In genomic region chr6:18978330-18979128, GRCh38 we compare ENCODE assay signal across 11 cellular contexts.
DNase-seq lines count a peak whose midpoint lies in the region; ATAC-seq and TF ChIP-seq lines count a peak whose summit lies in the region.
"Had no signal": no experiment of that assay in that cellular context is flagged by ENCODE, and none has a peak within 500 bp of the region (broad histone marks: within the 10 kb centered on the region; RNA-seq: fewer than 3 reads in every experiment).

No MANE protein-coding gene starts in this region.

- H3K9me3 ChIP-seq in lung (ENCODE audit: control insufficient read depth in 2 of 2, insufficient read depth in 1 of 2, low read length in 1 of 2): no peaks in the 10 kb centered on the region
- H3K9me3 ChIP-seq: neutrophil had no signal

- TF ChIP-seq CTCF in lung (IDR thresholded peaks at IDR 0.05; ENCODE audit: control extremely low read depth, extremely low read depth): no peak

- H3K27ac ChIP-seq in lung (ENCODE audit: low read depth in 1 of 2, low read length in 1 of 2): no peak overlapping the region
- H3K27ac ChIP-seq: C4-2B, HL-60, neutrophil had no signal

- H3K4me3 ChIP-seq in lung: no peak overlapping the region

- H3K27me3 ChIP-seq in lung (ENCODE audit: control insufficient read depth, insufficient read depth): no peaks in the 10 kb centered on the region
- H3K27me3 ChIP-seq: neutrophil had no signal

- peak; percentile 75 for DNase-seq in COR-L47 (lab: John Stamatoyannopoulos, UW)
- peak; percentile 82 for DNase-seq in NCI-H146 (lab: John Stamatoyannopoulos, UW)
- DNase-seq in dedifferentiated amniotic fluid mesenchymal stem cell (ENCODE audit: extremely low spot score): peak; percentile 41
- no peak for DNase-seq in lung (ENCODE audit: low spot score)
- DNase-seq in central memory CD4-positive, alpha-beta T cell: no peak
- DNase-seq in amniotic stem cell (lab: John Stamatoyannopoulos, UW): no peak
- DNase-seq in MV-4-11 (lab: John Stamatoyannopoulos, UW): no peak

- no peak overlapping the region for H3K4me3 Mint-ChIP-seq in activated T-helper 17 cell treated with anti-CD3 and anti-CD28 coated beads, Interleukin-2, amount 50 U/mL, for 72 hours

- H3K27ac Mint-ChIP-seq in activated T-helper 17 cell treated with anti-CD3 and anti-CD28 coated beads, Interleukin-2, amount 50 U/mL, for 72 hours: no peak overlapping the region

- peaks cover 5% of the 10 kb centered on the region for H3K9me3 Mint-ChIP-seq in activated T-helper 17 cell treated with anti-CD3 and anti-CD28 coated beads, Interleukin-2, amount 50 U/mL, for 72 hours

- 59 to 70% methylated on average over 3 of the region's 3 CpGs for WGBS in lung, 2 donors

- H3K4me1 ChIP-seq in lung (ENCODE audit: control insufficient read depth in 2 of 2, insufficient read depth in 2 of 2, low read length in 2 of 2): peaks cover 0 to 3% of the 10 kb centered on the region in 2 donors

- H3K36me3 ChIP-seq in lung (ENCODE audit: control insufficient read depth in 2 of 2, insufficient read depth in 2 of 2, low read length in 2 of 2): no peaks in the 10 kb centered on the region
- H3K36me3 ChIP-seq: neutrophil had no signal

- ATAC-seq in lung (ENCODE audit: insufficient read depth, low FRiP score): peak; percentile 41
- no peak for ATAC-seq in activated T-helper 17 cell treated with anti-CD3 and anti-CD28 coated beads, Interleukin-2, amount 50 U/mL, for 72 hours (replicated peaks)

- H3K36me3 Mint-ChIP-seq in activated T-helper 17 cell treated with anti-CD3 and anti-CD28 coated beads, Interleukin-2, amount 50 U/mL, for 72 hours (ENCODE audit: low read depth): no peaks in the 10 kb centered on the region

- no peaks in the 10 kb centered on the region for H3K27me3 Mint-ChIP-seq in activated T-helper 17 cell treated with anti-CD3 and anti-CD28 coated beads, Interleukin-2, amount 50 U/mL, for 72 hours

- no peaks in the 10 kb centered on the region for H3K4me1 Mint-ChIP-seq in activated T-helper 17 cell treated with anti-CD3 and anti-CD28 coated beads, Interleukin-2, amount 50 U/mL, for 72 hours

Comparison
In these comparisons a context has a peak if more than half of its experiments do, and no peak if none do; other contexts are left out.
1. DNase-seq: peak in COR-L47 (single experiment), NCI-H146 (single experiment) and dedifferentiated amniotic fluid mesenchymal stem cell (single experiment); none in lung (single experiment), central memory CD4-positive, alpha-beta T cell (single experiment), amniotic stem cell (single experiment) and MV-4-11 (single experiment).